ENCODE assay signal across 9 cellular contexts in genomic region chr11:111730871-111731591, GRCh38. TPM values are rescaled to one million over a fixed set of nuclear protein-coding genes. Genes with fewer than 3 reads are reported as not detected.
DNase-seq lines count a peak whose midpoint lies in the region; ATAC-seq and TF ChIP-seq lines count a peak whose summit lies in the region.
"Had no signal": no experiment of that assay in that cellular context is flagged by ENCODE, and none has a peak within 500 bp of the region (broad histone marks: within the 10 kb centered on the region; RNA-seq: fewer than 3 reads in every experiment).

No MANE protein-coding gene starts in this region.

- POLR2A ChIA-PET in CD8-positive, alpha-beta T cell (lab: Charles Lee) = no interaction called here

- H3K27ac ChIP-seq in brain microvascular endothelial cell (peak overlapping the region; percentile 78), left lung (peak overlapping the region in 1 of 2 donors; percentile 21)
- no peak overlapping the region for H3K27ac ChIP-seq in CD8-positive, alpha-beta T cell (ENCODE audit: low read depth, low read length)

- H3K4me1 Mint-ChIP-seq in type B pancreatic cell (ENCODE audit: unreplicated experiment) = peaks cover 46% of the 10 kb centered on the region
- H3K4me1 Mint-ChIP-seq in CD8-positive, alpha-beta T cell (ENCODE audit: low read depth) = peaks cover 2% of the 10 kb centered on the region

- peak; percentile 5 for ATAC-seq in left lung
- no peak for ATAC-seq in CD8-positive, alpha-beta T cell

- CTCF ChIA-PET in CD8-positive, alpha-beta T cell (lab: Charles Lee) = no interaction called here

- H3K9me3 ChIP-seq in left lung = no peaks in the 10 kb centered on the region
- no peaks in the 10 kb centered on the region for H3K9me3 ChIP-seq in CD8-positive, alpha-beta T cell (ENCODE audit: low read length)

- peaks cover under 1% of the 10 kb centered on the region for H3K36me3 Mint-ChIP-seq in type B pancreatic cell
- peaks cover 21% of the 10 kb centered on the region for H3K36me3 Mint-ChIP-seq in CD8-positive, alpha-beta T cell

- peak overlapping the region; percentile 83 for H3K27ac Mint-ChIP-seq in type B pancreatic cell
- H3K27ac Mint-ChIP-seq in CD8-positive, alpha-beta T cell = no peak overlapping the region

- in situ Hi-C loops in brain microvascular endothelial cell (cut with HindIII; ENCODE audit: low pct_ligation_motif_present, low sequenced_read_pairs) = no loop called here

- H3K4me3 ChIP-seq in brain microvascular endothelial cell (ENCODE audit: low read depth, low read length) (no peak overlapping the region), left lung (no peak overlapping the region)
- no peak overlapping the region for H3K4me3 ChIP-seq in CD8-positive, alpha-beta T cell (ENCODE audit: low read depth, low read length)

- DNase-seq in NCI-H1436 (lab: John Stamatoyannopoulos, UW) = peak; percentile 53
- no peak for DNase-seq in NCI-H1436 treated with DMSO at 0.1 percent for 48 hours (lab: John Stamatoyannopoulos, UW)
- peak; percentile 90 for DNase-seq in brain microvascular endothelial cell
- no peak for DNase-seq in left lung
- no peak for DNase-seq in type B pancreatic cell (ENCODE audit: extremely low spot score, unreplicated experiment)
- no peak for DNase-seq in SIG-M5 treated with dmso at 0.1 percent for 504 hours (lab: John Stamatoyannopoulos, UW; ENCODE audit: unreplicated experiment)
- DNase-seq in activated T-cell treated with anti-CD3 and anti-CD28 coated beads for 4 hours = no peak
- DNase-seq in CD8-positive, alpha-beta T cell = no peak
- DNase-seq: activated CD8-positive, alpha-beta memory T cell treated with anti-CD3 and anti-CD28 coated beads, Interleukin-2, amount 50 U/mL, for 4 hours had no signal

- intact Hi-C loops in left lung (cut with DNase I) = no loop called here
- intact Hi-C loops in CD8-positive, alpha-beta T cell (cut with DNase I, micrococcal nuclease) = no loop called here

- TF ChIP-seq CTCF in brain microvascular endothelial cell (IDR thresholded peaks at IDR 0.05; ENCODE audit: low read depth, low read length, missing control alignments) (no peak), left lung (IDR thresholded peaks at IDR 0.05) (no peak), type B pancreatic cell (conservative IDR thresholded peaks at IDR 0.05) (no peak)
- TF ChIP-seq CTCF in CD8-positive, alpha-beta T cell (IDR thresholded peaks at IDR 0.05) = no peak

- H3K36me3 ChIP-seq in brain microvascular endothelial cell (replicated peaks) = peaks cover 8% of the 10 kb centered on the region
- H3K36me3 ChIP-seq in left lung = peaks cover 0 to 23% of the 10 kb centered on the region in 2 donors
- no peaks in the 10 kb centered on the region for H3K36me3 ChIP-seq in CD8-positive, alpha-beta T cell (ENCODE audit: insufficient read depth, low read length)

- no peaks in the 10 kb centered on the region for H3K27me3 Mint-ChIP-seq in type B pancreatic cell
- no peaks in the 10 kb centered on the region for H3K27me3 Mint-ChIP-seq in CD8-positive, alpha-beta T cell (ENCODE audit: low read depth)

- H3K4me1 ChIP-seq in left lung = peaks cover 27 to 31% of the 10 kb centered on the region in 2 donors
- no peaks in the 10 kb centered on the region for H3K4me1 ChIP-seq in CD8-positive, alpha-beta T cell (ENCODE audit: insufficient read depth, low read length)

- H3K27me3 ChIP-seq in brain microvascular endothelial cell (replicated peaks) (no peaks in the 10 kb centered on the region), left lung (no peaks in the 10 kb centered on the region)
- no peaks in the 10 kb centered on the region for H3K27me3 ChIP-seq in CD8-positive, alpha-beta T cell (ENCODE audit: insufficient read depth, low read length)

- H3K9me3 Mint-ChIP-seq in type B pancreatic cell = no peaks in the 10 kb centered on the region
- no peaks in the 10 kb centered on the region for H3K9me3 Mint-ChIP-seq in CD8-positive, alpha-beta T cell

- peak overlapping the region; percentile 19 for H3K4me3 Mint-ChIP-seq in type B pancreatic cell
- H3K4me3 Mint-ChIP-seq in CD8-positive, alpha-beta T cell = no peak overlapping the region

RNA-seq across cellular contexts. Expression of gene PPP2R1B, which starts 35.2 kb away (rescaled TPM):
- total RNA-seq in left lung (10 to 100 TPM; 28.1 to 28.8 TPM), type B pancreatic cell (ENCODE audit: low replicate concordance) (48.1 and 52.3 TPM in 2 replicates)
- total RNA-seq in CD8-positive, alpha-beta T cell = 10 to 100 TPM; 47.4 to 53.8 TPM

Comparison
In these comparisons a context has a peak if more than half of its experiments do, and no peak if none do; other contexts are left out.
1. DNase-seq: peak in NCI-H1436 (single experiment) and brain microvascular endothelial cell (single experiment); none in NCI-H1436 treated with DMSO at 0.1 percent for 48 hours (single experiment), left lung (0 of 2), type B pancreatic cell (single experiment), SIG-M5 treated with dmso at 0.1 percent for 504 hours (single experiment), activated T-cell treated with anti-CD3 and anti-CD28 coated beads for 4 hours (single experiment) and CD8-positive, alpha-beta T cell (0 of 7).